In genomic region chr4:26804876-26805275, GRCh38 we compare ENCODE assay signal across 23 cellular contexts.
"Had no signal": no experiment of that assay in that cellular context is flagged by ENCODE, and none has a peak within 500 bp of the region (broad histone marks: within the 10 kb centered on the region; RNA-seq: fewer than 3 reads in every experiment).

No MANE protein-coding gene starts in this region.

- H3K4me2 ChIP-seq: neural progenitor cell had no signal

- H3K9me3 ChIP-seq: lower lobe of right lung, tibial artery had no signal

- H3K27ac ChIP-seq: brain microvascular endothelial cell, lower lobe of right lung, neural progenitor cell, tibial artery had no signal

- H3K4me3 ChIP-seq: lower lobe of right lung, neural progenitor cell, tibial artery had no signal

- H3K4me1 ChIP-seq: lower lobe of right lung, tibial artery had no signal

- H3K9ac ChIP-seq: neural progenitor cell had no signal

- DNase-seq: activated CD4-positive, alpha-beta memory T cell treated with anti-CD3 and anti-CD28 coated beads, Interleukin-2, amount 10 ng/mL, durations not matched to agents 7 days and 5 days; activated CD4-positive, alpha-beta T cell treated with anti-CD3 and anti-CD28 coated beads for 4 hours; activated CD4-positive, CD25-positive, alpha-beta regulatory T cell; activated gamma-delta T cell; activated T-cell treated with anti-CD3 and anti-CD28 coated beads for 4 hours; aorta; brain microvascular endothelial cell; caudate nucleus; effector CD4-positive, alpha-beta T cell; erythroblast; foreskin melanocyte; glutamatergic neuron; hypothalamus; lower lobe of right lung; mesendoderm; naive thymus-derived CD4-positive, alpha-beta T cell; stimulated activated CD4-positive, alpha-beta T cell treated with anti-CD3 and anti-CD28 coated beads, Interleukin-12 subunit alpha, Interleukin-12 subunit beta, amount 100 ng/mL, for 4 hours; stimulated activated CD4-positive, alpha-beta T cell treated with anti-CD3 and anti-CD28 coated beads, Interleukin-4, amount 100 ng/mL, for 4 hours; stimulated activated naive CD8-positive, alpha-beta T cell treated with anti-CD3 and anti-CD28 coated beads, Interleukin-15, amount 100 ng/mL, for 72 hours; T1000; tibial artery had no signal

- H2AFZ ChIP-seq: neural progenitor cell had no signal

- FAIRE-seq: endometrium had no signal

- H3K27me3 ChIP-seq: brain microvascular endothelial cell, neural progenitor cell, tibial artery had no signal

- H3K36me3 ChIP-seq: brain microvascular endothelial cell, lower lobe of right lung, neural progenitor cell, tibial artery had no signal
